In genomic region chr7:73522081-73522818, GRCh38 we compare ENCODE assay signal across 1 cellular context.
TF ChIP-seq lines count a peak whose summit lies in the region.

A gene with protein sequence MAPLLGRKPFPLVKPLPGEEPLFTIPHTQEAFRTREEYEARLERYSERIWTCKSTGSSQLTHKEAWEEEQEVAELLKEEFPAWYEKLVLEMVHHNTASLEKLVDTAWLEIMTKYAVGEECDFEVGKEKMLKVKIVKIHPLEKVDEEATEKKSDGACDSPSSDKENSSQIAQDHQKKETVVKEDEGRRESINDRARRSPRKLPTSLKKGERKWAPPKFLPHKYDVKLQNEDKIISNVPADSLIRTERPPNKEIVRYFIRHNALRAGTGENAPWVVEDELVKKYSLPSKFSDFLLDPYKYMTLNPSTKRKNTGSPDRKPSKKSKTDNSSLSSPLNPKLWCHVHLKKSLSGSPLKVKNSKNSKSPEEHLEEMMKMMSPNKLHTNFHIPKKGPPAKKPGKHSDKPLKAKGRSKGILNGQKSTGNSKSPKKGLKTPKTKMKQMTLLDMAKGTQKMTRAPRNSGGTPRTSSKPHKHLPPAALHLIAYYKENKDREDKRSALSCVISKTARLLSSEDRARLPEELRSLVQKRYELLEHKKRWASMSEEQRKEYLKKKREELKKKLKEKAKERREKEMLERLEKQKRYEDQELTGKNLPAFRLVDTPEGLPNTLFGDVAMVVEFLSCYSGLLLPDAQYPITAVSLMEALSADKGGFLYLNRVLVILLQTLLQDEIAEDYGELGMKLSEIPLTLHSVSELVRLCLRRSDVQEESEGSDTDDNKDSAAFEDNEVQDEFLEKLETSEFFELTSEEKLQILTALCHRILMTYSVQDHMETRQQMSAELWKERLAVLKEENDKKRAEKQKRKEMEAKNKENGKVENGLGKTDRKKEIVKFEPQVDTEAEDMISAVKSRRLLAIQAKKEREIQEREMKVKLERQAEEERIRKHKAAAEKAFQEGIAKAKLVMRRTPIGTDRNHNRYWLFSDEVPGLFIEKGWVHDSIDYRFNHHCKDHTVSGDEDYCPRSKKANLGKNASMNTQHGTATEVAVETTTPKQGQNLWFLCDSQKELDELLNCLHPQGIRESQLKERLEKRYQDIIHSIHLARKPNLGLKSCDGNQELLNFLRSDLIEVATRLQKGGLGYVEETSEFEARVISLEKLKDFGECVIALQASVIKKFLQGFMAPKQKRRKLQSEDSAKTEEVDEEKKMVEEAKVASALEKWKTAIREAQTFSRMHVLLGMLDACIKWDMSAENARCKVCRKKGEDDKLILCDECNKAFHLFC (N-terminal part only) (minus strand): TSS chr7:73522293. CDS start chr7:73521933, 360 bp downstream.

TF ChIP-seq in K562, 482 proteins besides CTCF, POLR2A, EP300 and RAD21 (continued from another document and continues in another):
- TF ChIP-seq RREB1 (CRISPR knock-in tag; IDR thresholded peaks at IDR 0.05) (no peak), NFXL1 (CRISPR knock-in tag; IDR thresholded peaks at IDR 0.05) (no peak), ZNF695 (CRISPR knock-in tag; IDR thresholded peaks at IDR 0.05) (no peak), BDP1 (IDR thresholded peaks at IDR 0.05; ENCODE audit: insufficient read depth, insufficient read length) (no peak), MLX (CRISPR knock-in tag; conservative IDR thresholded peaks at IDR 0.05) (0 out of 4 replicates have a peak, but pooled peaks of 1 of the 2 experiments have one; percentile 43), STAG1 (CRISPR knock-in tag; IDR thresholded peaks at IDR 0.05; ENCODE audit: borderline replicate concordance) (no peak), U2AF1 (optimal IDR thresholded peaks at IDR 0.05; ENCODE audit: low read depth, low read length) (peak; percentile 34), ZNF507 (tag; conservative IDR thresholded peaks at IDR 0.05) (no peak), RBM39 (optimal IDR thresholded peaks at IDR 0.05; ENCODE audit: low read depth, low read length) (no peak), KLF10 (CRISPR knock-in tag; IDR thresholded peaks at IDR 0.05) (no peak), POU5F1 (IDR thresholded peaks at IDR 0.05; ENCODE audit: borderline replicate concordance, low read depth, low read length, partially characterized antibody) (no peak), SETDB1 (IDR thresholded peaks at IDR 0.05; ENCODE audit: low read length) (no peak), POLR2H (tag; IDR thresholded peaks at IDR 0.05; ENCODE audit: low read depth) (peak; percentile 87), PRDM10 (IDR thresholded peaks at IDR 0.05; ENCODE audit: partially characterized antibody) (peak; percentile 79), MYBL2 (IDR thresholded peaks at IDR 0.05; ENCODE audit: low read depth) (no peak), MYBL2 (CRISPR knock-in tag; IDR thresholded peaks at IDR 0.05; ENCODE audit: borderline replicate concordance) (no peak), MAZ (CRISPR knock-in tag; conservative IDR thresholded peaks at IDR 0.05 in 1 of 2, IDR thresholded peaks at IDR 0.05 in 1 of 2) (peak; percentile 90 to 93), SMAD1 (IDR thresholded peaks at IDR 0.05; ENCODE audit: low read depth, low read length, partially characterized antibody) (peak; percentile 95), PYGO2 (tag; IDR thresholded peaks at IDR 0.05) (no peak), IRF2 (CRISPR knock-in tag; IDR thresholded peaks at IDR 0.05) (no peak), ARID3A (IDR thresholded peaks at IDR 0.05; ENCODE audit: borderline replicate concordance, low read depth, low read length) (no peak), ZNF23 (CRISPR knock-in tag; IDR thresholded peaks at IDR 0.05) (no peak), RERE (CRISPR knock-in tag; IDR thresholded peaks at IDR 0.05; ENCODE audit: borderline replicate concordance) (0 out of 2 replicates have a peak, but pooled peaks have one; percentile 68), CEBPB (tag; IDR thresholded peaks at IDR 0.05) (peak; percentile 78), ZNF133 (CRISPR knock-in tag; IDR thresholded peaks at IDR 0.05) (no peak)
- TF ChIP-seq, protein P1, sequence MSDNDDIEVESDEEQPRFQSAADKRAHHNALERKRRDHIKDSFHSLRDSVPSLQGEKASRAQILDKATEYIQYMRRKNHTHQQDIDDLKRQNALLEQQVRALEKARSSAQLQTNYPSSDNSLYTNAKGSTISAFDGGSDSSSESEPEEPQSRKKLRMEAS (CRISPR knock-in tag; IDR thresholded peaks at IDR 0.05): peak; percentile 87
- TF ChIP-seq, protein P2, sequence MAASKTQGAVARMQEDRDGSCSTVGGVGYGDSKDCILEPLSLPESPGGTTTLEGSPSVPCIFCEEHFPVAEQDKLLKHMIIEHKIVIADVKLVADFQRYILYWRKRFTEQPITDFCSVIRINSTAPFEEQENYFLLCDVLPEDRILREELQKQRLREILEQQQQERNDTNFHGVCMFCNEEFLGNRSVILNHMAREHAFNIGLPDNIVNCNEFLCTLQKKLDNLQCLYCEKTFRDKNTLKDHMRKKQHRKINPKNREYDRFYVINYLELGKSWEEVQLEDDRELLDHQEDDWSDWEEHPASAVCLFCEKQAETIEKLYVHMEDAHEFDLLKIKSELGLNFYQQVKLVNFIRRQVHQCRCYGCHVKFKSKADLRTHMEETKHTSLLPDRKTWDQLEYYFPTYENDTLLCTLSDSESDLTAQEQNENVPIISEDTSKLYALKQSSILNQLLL (CRISPR knock-in tag; IDR thresholded peaks at IDR 0.05; ENCODE audit: borderline replicate concordance): no peak
- TF ChIP-seq, protein P3, sequence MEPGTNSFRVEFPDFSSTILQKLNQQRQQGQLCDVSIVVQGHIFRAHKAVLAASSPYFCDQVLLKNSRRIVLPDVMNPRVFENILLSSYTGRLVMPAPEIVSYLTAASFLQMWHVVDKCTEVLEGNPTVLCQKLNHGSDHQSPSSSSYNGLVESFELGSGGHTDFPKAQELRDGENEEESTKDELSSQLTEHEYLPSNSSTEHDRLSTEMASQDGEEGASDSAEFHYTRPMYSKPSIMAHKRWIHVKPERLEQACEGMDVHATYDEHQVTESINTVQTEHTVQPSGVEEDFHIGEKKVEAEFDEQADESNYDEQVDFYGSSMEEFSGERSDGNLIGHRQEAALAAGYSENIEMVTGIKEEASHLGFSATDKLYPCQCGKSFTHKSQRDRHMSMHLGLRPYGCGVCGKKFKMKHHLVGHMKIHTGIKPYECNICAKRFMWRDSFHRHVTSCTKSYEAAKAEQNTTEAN (CRISPR knock-in tag; IDR thresholded peaks at IDR 0.05): no peak
